ENCODE assay signal across 19 cellular contexts in genomic region chr18:58787750-58788149, GRCh38.
DNase-seq lines count a peak whose midpoint lies in the region; ATAC-seq, FAIRE-seq and TF ChIP-seq lines count a peak whose summit lies in the region.
"Had no signal": no experiment of that assay in that cellular context is flagged by ENCODE, and none has a peak within 500 bp of the region (broad histone marks: within the 10 kb centered on the region; RNA-seq: fewer than 3 reads in every experiment).

No MANE protein-coding gene starts in this region.

- H4K91ac ChIP-seq in trophoblast cell (ENCODE audit: low read depth, low read length) = no peak overlapping the region

- peak overlapping the region; percentile 76 for H2BK12ac ChIP-seq in trophoblast cell (ENCODE audit: low read length)

- intact Hi-C loops in PC-3 (cut with micrococcal nuclease) = loop anchor here (5.0 to 10.0 kb wide), 3 partner anchors 107 to 205 kb away; no protein-coding TSS in a partner anchor
- intact Hi-C loops in head of caudate nucleus (cut with DNase I) = no loop called here
- intact Hi-C loops in colonic mucosa (cut with DNase I) = no loop called here

- no peak overlapping the region for H4K8ac ChIP-seq in trophoblast cell (ENCODE audit: low read depth, low read length)

- no peaks in the 10 kb centered on the region for H3K27me3 ChIP-seq in PC-3 (ENCODE audit: low read length)
- H3K27me3 ChIP-seq in trophoblast cell (ENCODE audit: insufficient read depth, low read length) = no peaks in the 10 kb centered on the region
- H3K27me3 ChIP-seq in colonic mucosa = no peaks in the 10 kb centered on the region
- H3K27me3 ChIP-seq: ascending aorta, left lung had no signal

- H4K12ac ChIP-seq in trophoblast cell (ENCODE audit: low read depth, low read length) = no peak overlapping the region

- no peak overlapping the region for H2BK5ac ChIP-seq in trophoblast cell (ENCODE audit: low read depth, low read length, poor library complexity)

- CTCF ChIA-PET in PC-3 (lab: Charles Lee) = no interaction called here

- no TSS peak for BruUV-seq in PC-3 (replicated peaks; lab: Mats Ljungman, UMichigan)

- POLR2A ChIA-PET in PC-3 (lab: Charles Lee; ENCODE audit: unreplicated experiment) = no interaction called here

- H3K9me2 ChIP-seq in PC-3 (replicated peaks; ENCODE audit: low read length) = no peaks in the 10 kb centered on the region

- peak overlapping the region; percentile 70 for H3K9ac ChIP-seq in PC-3 (ENCODE audit: low read length)
- H3K9ac ChIP-seq in trophoblast cell (ENCODE audit: low read length) = no peak overlapping the region
- no peak overlapping the region for H3K9ac ChIP-seq in colonic mucosa (ENCODE audit: low read depth in 2 of 2, low read length in 2 of 2)

- H3K79me2 ChIP-seq in PC-3 (ENCODE audit: low read length) (peaks cover 8% of the 10 kb centered on the region), trophoblast cell (ENCODE audit: control insufficient read depth, insufficient read depth, low read length, poor library complexity) (peaks cover 8% of the 10 kb centered on the region)

- H3K27ac ChIP-seq in C4-2B (peak overlapping the region; percentile 90), PC-3 (ENCODE audit: low read length) (peak overlapping the region; percentile 96), trophoblast cell (ENCODE audit: low read depth, low read length) (no peak overlapping the region), colonic mucosa (no peak overlapping the region)

- H3K4me1 ChIP-seq in PC-3 (ENCODE audit: insufficient read depth, low read length) (peaks cover 78% of the 10 kb centered on the region), trophoblast cell (ENCODE audit: control insufficient read depth in 1 of 2, insufficient read depth in 2 of 2, low read length in 2 of 2) (peaks cover 21 to 26% of the 10 kb centered on the region in 2 experiments), colonic mucosa (no peaks in the 10 kb centered on the region)

- no peak for ATAC-seq in PC-3
- ATAC-seq: left lung; natural killer cell treated with Interleukin-12 subunit alpha and Interleukin-12 subunit beta and Interleukin-15 and Interleukin-18, amount 100 ng/mL, for 72 hours; sciatic nerve had no signal

- H3K36me3 ChIP-seq in PC-3 (ENCODE audit: low read depth, low read length) (no peaks in the 10 kb centered on the region), trophoblast cell (ENCODE audit: control insufficient read depth in 1 of 2, insufficient read depth in 2 of 2, low read length in 2 of 2) (no peaks in the 10 kb centered on the region), colonic mucosa (no peaks in the 10 kb centered on the region)
- H3K36me3 ChIP-seq: ascending aorta, left lung had no signal

- H3K4me3 ChIP-seq in PC-3 (ENCODE audit: low read length) (no peak overlapping the region), trophoblast cell (ENCODE audit: low read depth, low read length) (no peak overlapping the region), colonic mucosa (no peak overlapping the region)
- H3K4me3 ChIP-seq: ascending aorta, left lung had no signal

- H3K14ac ChIP-seq in trophoblast cell (ENCODE audit: low read length) = no peak overlapping the region

- DNase-seq in PC-3 (no peak), head of caudate nucleus (peak in 29 of 42 donors; percentile 20 to 76 (median 43)), trophoblast cell (no peak), colonic mucosa (no peak), NCI-H1105 (lab: John Stamatoyannopoulos, UW) (no peak), HTR-8/SVneo (ENCODE audit: insufficient read length, low spot score) (no peak), HUDEP-2 (lab: John Stamatoyannopoulos, UW; ENCODE audit: unreplicated experiment in 76 of 76) (no peak)
- DNase-seq: activated effector memory CD4-positive, alpha-beta T cell treated with Interleukin-2 at 50 U/mL for 16 hours; AML-193; dermis blood vessel endothelial cell; DMS153; left lung; NCI-H1105 treated with DMSO at 0.1 percent for 48 hours; stimulated activated CD4-positive, alpha-beta T cell treated with anti-CD3 and anti-CD28 coated beads, Interleukin-4, amount 100 ng/mL, for 4 hours; SW 1271 had no signal

- H3K79me1 ChIP-seq in trophoblast cell (ENCODE audit: low read length) = peaks cover 34% of the 10 kb centered on the region

- no peak overlapping the region for H3K23ac ChIP-seq in trophoblast cell (ENCODE audit: low read length)

- no peak overlapping the region for H2BK120ac ChIP-seq in trophoblast cell (ENCODE audit: insufficient read depth, low read length, poor library complexity)

- WGBS in trophoblast cell (ENCODE audit: extremely low coverage, insufficient coverage, insufficient read length) = no CpG with 5 or more reads among the region's 9 CpGs

- H4K20me1 ChIP-seq in PC-3 (ENCODE audit: low read length) = no peaks in the 10 kb centered on the region

- no peak for TF ChIP-seq CTCF in C4-2B (conservative IDR thresholded peaks at IDR 0.05)
- no peak for TF ChIP-seq CTCF in PC-3 (conservative IDR thresholded peaks at IDR 0.05; ENCODE audit: low read depth, low read length)
- TF ChIP-seq CTCF in colonic mucosa (IDR thresholded peaks at IDR 0.05) = no peak

- no peak overlapping the region for H3K4ac ChIP-seq in trophoblast cell (ENCODE audit: low read depth, low read length)

- 0 out of 2 replicates have a peak overlapping the region, but pooled peaks have one; percentile 24 for H3K4me2 ChIP-seq in PC-3 (ENCODE audit: low read length)
- H3K4me2 ChIP-seq in trophoblast cell (ENCODE audit: low read length) = no peak overlapping the region

- FAIRE-seq in HTR-8/SVneo (lab: Jason Lieb, UNC) = no peak

- H2AFZ ChIP-seq in PC-3 (ENCODE audit: low read length) (no peak overlapping the region), trophoblast cell (ENCODE audit: insufficient read depth, low read length, poor library complexity) (no peak overlapping the region)

- H3K18ac ChIP-seq in trophoblast cell (ENCODE audit: low read length) = no peak overlapping the region

- H2AK5ac ChIP-seq in trophoblast cell (ENCODE audit: low read length) = no peak overlapping the region

- peaks cover 33% of the 10 kb centered on the region for H3F3A ChIP-seq in PC-3 (ENCODE audit: low read length, unreplicated experiment)

- H3K9me3 ChIP-seq in PC-3 (ENCODE audit: low read length) = no peaks in the 10 kb centered on the region
- no peaks in the 10 kb centered on the region for H3K9me3 ChIP-seq in trophoblast cell (ENCODE audit: insufficient read depth, low read depth, low read length)
- no peaks in the 10 kb centered on the region for H3K9me3 ChIP-seq in colonic mucosa
- H3K9me3 ChIP-seq: ascending aorta, left lung had no signal

Comparison
In these comparisons a context has a peak if more than half of its experiments do, and no peak if none do; other contexts are left out.
1. H3K27ac ChIP-seq: peak in C4-2B (single experiment) and PC-3 (single experiment); none in trophoblast cell (single experiment) and colonic mucosa (single experiment).
2. DNase-seq: peak in head of caudate nucleus (29 of 42); none in PC-3 (single experiment), trophoblast cell (0 of 2), colonic mucosa (single experiment), NCI-H1105 (single experiment), HTR-8/SVneo (single experiment) and HUDEP-2 (0 of 76).